In the genomic region with DNA sequence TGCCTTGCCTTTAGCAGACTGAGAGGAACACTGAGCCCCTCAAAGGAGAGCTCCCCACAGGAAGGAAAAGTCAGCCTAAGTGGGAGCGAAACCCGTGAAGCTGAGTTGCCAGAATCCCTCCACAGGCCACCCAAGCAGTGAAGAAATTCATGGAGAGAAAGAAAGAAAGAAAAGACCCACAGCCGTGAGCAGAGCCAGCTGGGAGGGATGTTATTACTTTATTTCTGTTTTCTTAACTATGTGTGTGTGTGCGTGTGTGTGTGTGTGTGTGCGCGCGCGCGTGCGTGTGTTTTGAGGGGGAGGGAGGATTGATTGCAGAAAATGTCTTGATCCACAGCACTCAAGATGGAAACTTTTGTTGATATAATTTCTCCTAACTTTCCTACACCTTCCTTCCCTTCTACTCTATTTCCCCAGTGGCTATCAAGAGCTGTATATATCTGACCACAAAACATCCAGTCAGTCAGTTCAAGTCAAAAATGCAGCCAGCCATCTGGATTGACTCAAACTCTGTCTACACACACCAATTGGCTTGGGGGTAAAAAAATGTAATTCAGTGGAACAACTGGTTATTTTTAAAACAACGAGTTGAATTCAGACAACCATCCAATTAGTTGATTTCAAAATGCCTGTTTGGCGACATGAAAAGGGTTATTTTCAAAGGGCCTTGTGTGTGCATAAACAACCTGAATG, we compare ENCODE assay signal across 18 cellular contexts. TPM values are rescaled to one million over a fixed set of nuclear protein-coding genes. Genes with fewer than 3 reads are reported as not detected.
DNase-seq lines count a peak whose midpoint lies in the region; ATAC-seq, FAIRE-seq and TF ChIP-seq lines count a peak whose summit lies in the region.
"Had no signal": no experiment of that assay in that cellular context is flagged by ENCODE, and none has a peak within 500 bp of the region (broad histone marks: within the 10 kb centered on the region; RNA-seq: fewer than 3 reads in every experiment).

No MANE protein-coding gene starts in this region.

- H3K27ac Mint-ChIP-seq in neural progenitor cell, result peak overlapping the region; percentile 81
- H3K27ac Mint-ChIP-seq: activated CD4-positive, alpha-beta T cell treated with anti-CD3 and anti-CD28 coated beads, Interleukin-2, amount 10 ng/mL, durations not matched to agents 7 days and 5 days; CD4-positive, alpha-beta T cell had no signal

- H3K79me2 ChIP-seq in neural progenitor cell (ENCODE audit: low read depth), result no peaks in the 10 kb centered on the region
- no peaks in the 10 kb centered on the region for H3K79me2 ChIP-seq in PC-9 (ENCODE audit: low read depth)

- TF ChIP-seq CTCF in A549 (IDR thresholded peaks at IDR 0.05), result no peak
- TF ChIP-seq CTCF in neural progenitor cell (IDR thresholded peaks at IDR 0.05), result no peak
- TF ChIP-seq CTCF in PC-9 (conservative IDR thresholded peaks at IDR 0.05), result no peak

- peaks cover 48% of the 10 kb centered on the region for H3K4me1 Mint-ChIP-seq in neural progenitor cell
- H3K4me1 Mint-ChIP-seq: activated CD4-positive, alpha-beta T cell treated with anti-CD3 and anti-CD28 coated beads, Interleukin-2, amount 10 ng/mL, durations not matched to agents 7 days and 5 days had no signal

- no TSS peak for BruUV-seq in PC-9 (replicated peaks; lab: Mats Ljungman, UMichigan)

- 61% methylated on average over 12 of the region's 12 CpGs for WGBS in A549 (ENCODE audit: missing lambda C conversion rate)

- H3K27me3 ChIP-seq in neural progenitor cell, result no peaks in the 10 kb centered on the region
- H3K27me3 ChIP-seq in PC-9 (ENCODE audit: insufficient read depth, low read depth), result peaks cover 4% of the 10 kb centered on the region; the same call in 1 of the 2 replicates

- TF ChIP-seq EP300 in A549 (IDR thresholded peaks at IDR 0.05), result no peak

- H3K27ac ChIP-seq in A549 (no peak overlapping the region), neural progenitor cell (no peak overlapping the region), PC-9 (no peak overlapping the region)
- H3K27ac ChIP-seq: thoracic aorta had no signal

- peaks cover 4% of the 10 kb centered on the region for H3K27me3 Mint-ChIP-seq in neural progenitor cell (ENCODE audit: insufficient read depth, low read depth)
- H3K27me3 Mint-ChIP-seq: activated CD4-positive, alpha-beta T cell treated with anti-CD3 and anti-CD28 coated beads, Interleukin-2, amount 10 ng/mL, durations not matched to agents 7 days and 5 days; CD4-positive, alpha-beta T cell had no signal

- peak; percentile 65 for FAIRE-seq in A549 (lab: Jason Lieb, UNC)
- FAIRE-seq: GM19239 had no signal

- ATAC-seq in A549, result no peak
- no peak for ATAC-seq in GM21825 (IDR thresholded peaks at IDR 0.05; ENCODE audit: unreplicated experiment)
- ATAC-seq: HCT116 had no signal

- no peaks in the 10 kb centered on the region for H3K9me3 ChIP-seq in A549
- no peaks in the 10 kb centered on the region for H3K9me3 ChIP-seq in neural progenitor cell (ENCODE audit: low read depth)
- H3K9me3 ChIP-seq in PC-9 (ENCODE audit: insufficient read depth, low read depth), result no peaks in the 10 kb centered on the region
- H3K9me3 ChIP-seq: thoracic aorta had no signal

- CTCF ChIA-PET in A549 (lab: Yijun Ruan, JAX) (no interaction called here), PC-9 (lab: Charles Lee) (no interaction called here)

- H3K36me3 Mint-ChIP-seq in neural progenitor cell, result no peaks in the 10 kb centered on the region

- H3K4me1 ChIP-seq in A549 (no peaks in the 10 kb centered on the region), neural progenitor cell (peaks cover 25% of the 10 kb centered on the region), PC-9 (replicated peaks; ENCODE audit: insufficient read depth) (no peaks in the 10 kb centered on the region)

- H3K36me3 ChIP-seq in neural progenitor cell (no peaks in the 10 kb centered on the region), PC-9 (ENCODE audit: low read depth) (no peaks in the 10 kb centered on the region)
- H3K36me3 ChIP-seq: thoracic aorta had no signal

- H4K20me1 ChIP-seq in neural progenitor cell (ENCODE audit: low read depth) (no peaks in the 10 kb centered on the region), PC-9 (ENCODE audit: insufficient read depth) (no peaks in the 10 kb centered on the region)

- H3K4me3 Mint-ChIP-seq in neural progenitor cell, result no peak overlapping the region
- H3K4me3 Mint-ChIP-seq: activated CD4-positive, alpha-beta T cell treated with anti-CD3 and anti-CD28 coated beads, Interleukin-2, amount 10 ng/mL, durations not matched to agents 7 days and 5 days; CD4-positive, alpha-beta T cell had no signal

- H2AFZ ChIP-seq in neural progenitor cell (replicated peaks) (no peak overlapping the region), PC-9 (no peak overlapping the region)

- intact Hi-C loops in PC-9 (cut with micrococcal nuclease; ENCODE audit: unreplicated experiment), result no loop called here

- peaks cover 22% of the 10 kb centered on the region for H3F3A ChIP-seq in neural progenitor cell (ENCODE audit: low read depth)
- no peaks in the 10 kb centered on the region for H3F3A ChIP-seq in PC-9 (ENCODE audit: insufficient read depth, low read depth)

- TF ChIP-seq POLR2A in A549 (IDR thresholded peaks at IDR 0.05; ENCODE audit: low read length), result no peak

- no peak for DNase-seq in A549 (ENCODE audit: low read depth in 1 of 2, low spot score in 1 of 2)
- peak; percentile 19 for DNase-seq in UCSD-AML1 (lab: John Stamatoyannopoulos, UW; ENCODE audit: unreplicated experiment)
- peak; percentile 75 for DNase-seq in foreskin melanocyte
- DNase-seq in neural progenitor cell (ENCODE audit: low spot score), result no peak
- DNase-seq in NCI-H2171 treated with DMSO at 0.1 percent for 48 hours (lab: John Stamatoyannopoulos, UW), result no peak
- DNase-seq in activated T-cell treated with anti-CD3 and anti-CD28 coated beads, Interleukin-2, amount 50 U/mL, for 1 hour, result no peak
- no peak for DNase-seq in PC-9
- DNase-seq: activated CD4-positive, alpha-beta T cell treated with anti-CD3 and anti-CD28 coated beads, Interleukin-2, amount 10 ng/mL, durations not matched to agents 7 days and 5 days; activated naive CD4-positive, alpha-beta T cell treated with Interleukin-2 at 50 U/mL for 16 hours; CD4-positive, alpha-beta T cell; dermis blood vessel endothelial cell; Karpas-422; NCI-H1417 had no signal

- no peak overlapping the region for H3K4me2 ChIP-seq in A549
- no peak overlapping the region for H3K4me2 ChIP-seq in neural progenitor cell
- no peak overlapping the region for H3K4me2 ChIP-seq in PC-9

- H3K9me3 Mint-ChIP-seq in neural progenitor cell, result no peaks in the 10 kb centered on the region
- H3K9me3 Mint-ChIP-seq: activated CD4-positive, alpha-beta T cell treated with anti-CD3 and anti-CD28 coated beads, Interleukin-2, amount 10 ng/mL, durations not matched to agents 7 days and 5 days; CD4-positive, alpha-beta T cell had no signal

- TF ChIP-seq RAD21 in A549 (conservative IDR thresholded peaks at IDR 0.05 in 1 of 2, IDR thresholded peaks at IDR 0.05 in 1 of 2), result no peak

- POLR2A ChIA-PET in A549 (lab: Yijun Ruan, JAX), result no interaction called here
- POLR2A ChIA-PET in PC-9 (lab: Charles Lee; ENCODE audit: unreplicated experiment), result interaction anchor here (0.7 kb wide), 1 partner anchor 1263 kb away, joined by 5 read pairs; no protein-coding TSS in a partner anchor

- H3K9ac ChIP-seq in neural progenitor cell, result no peak overlapping the region

- no peak overlapping the region for H3K4me3 ChIP-seq in A549
- H3K4me3 ChIP-seq in neural progenitor cell, result no peak overlapping the region
- H3K4me3 ChIP-seq in PC-9, result no peak overlapping the region
- H3K4me3 ChIP-seq: skin epidermis, thoracic aorta had no signal

- no peaks in the 10 kb centered on the region for H3K9me2 ChIP-seq in PC-9 (ENCODE audit: insufficient read depth)

TF ChIP-seq in A549, 52 proteins besides CTCF, POLR2A, EP300 and RAD21:
- TF ChIP-seq, protein P1, sequence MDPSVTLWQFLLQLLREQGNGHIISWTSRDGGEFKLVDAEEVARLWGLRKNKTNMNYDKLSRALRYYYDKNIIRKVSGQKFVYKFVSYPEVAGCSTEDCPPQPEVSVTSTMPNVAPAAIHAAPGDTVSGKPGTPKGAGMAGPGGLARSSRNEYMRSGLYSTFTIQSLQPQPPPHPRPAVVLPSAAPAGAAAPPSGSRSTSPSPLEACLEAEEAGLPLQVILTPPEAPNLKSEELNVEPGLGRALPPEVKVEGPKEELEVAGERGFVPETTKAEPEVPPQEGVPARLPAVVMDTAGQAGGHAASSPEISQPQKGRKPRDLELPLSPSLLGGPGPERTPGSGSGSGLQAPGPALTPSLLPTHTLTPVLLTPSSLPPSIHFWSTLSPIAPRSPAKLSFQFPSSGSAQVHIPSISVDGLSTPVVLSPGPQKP (IDR thresholded peaks at IDR 0.05; ENCODE audit: low read depth, low read length), result no peak
- TF ChIP-seq RFX5 (IDR thresholded peaks at IDR 0.05) (no peak), POLR2AphosphoS2 (conservative IDR thresholded peaks at IDR 0.05; ENCODE audit: low read length) (no peak), BCL3 (IDR thresholded peaks at IDR 0.05) (no peak), FOSB (CRISPR knock-in tag; IDR thresholded peaks at IDR 0.05) (no peak), MAZ (IDR thresholded peaks at IDR 0.05; ENCODE audit: borderline replicate concordance, low read depth, low read length) (no peak), CBX8 (IDR thresholded peaks at IDR 0.05) (no peak), RCOR1 (IDR thresholded peaks at IDR 0.05; ENCODE audit: low read depth, low read length) (no peak)

RNA-seq across cellular contexts. Expression of gene GPC3, which starts 13.8 kb away (rescaled TPM):
- polyA plus RNA-seq in A549 (2011; rRNA removed) (0.04 TPM in 1 of 2 replicates, not detected in the other), A549 (2017; fragmentation: RNase III; extraction: RNeasy Plus Mini Kit Qiagen cat#74134 plus additional on column Dnase treatment) (not detected in 3 replicates)
- polyA plus RNA-seq in A549 (2012; cell fraction: cytosol; rRNA removed), result not detected in 2 replicates
- 0.01 TPM in 1 of 2 replicates, not detected in the other for polyA plus RNA-seq in A549 (2012; cell fraction: nucleus; rRNA removed)
- polyA minus RNA-seq in A549 (2011; rRNA and poly(A)+ RNA removed), result not detected in 2 replicates
- total RNA-seq in neural progenitor cell (ENCODE audit: low replicate concordance) (968 and 1,039 TPM in 2 replicates), PC-9 (2021) (not detected in 2 replicates)
- total RNA-seq: dermis blood vessel endothelial cell had no signal

Comparison
In these comparisons a context has a peak if more than half of its experiments do, and no peak if none do; other contexts are left out.
1. DNase-seq: peak in UCSD-AML1 (single experiment) and foreskin melanocyte (single experiment); none in A549 (0 of 2), neural progenitor cell (single experiment), NCI-H2171 treated with DMSO at 0.1 percent for 48 hours (single experiment), activated T-cell treated with anti-CD3 and anti-CD28 coated beads, Interleukin-2, amount 50 U/mL, for 1 hour (single experiment) and PC-9 (0 of 2).
2. RNA of gene GPC3, which starts 13.8 kb away (total RNA-seq): 968 to 1,039 TPM in neural progenitor cell; not detected in PC-9; every median in the first group is over 100 times any median in the second.